In the genomic region with DNA sequence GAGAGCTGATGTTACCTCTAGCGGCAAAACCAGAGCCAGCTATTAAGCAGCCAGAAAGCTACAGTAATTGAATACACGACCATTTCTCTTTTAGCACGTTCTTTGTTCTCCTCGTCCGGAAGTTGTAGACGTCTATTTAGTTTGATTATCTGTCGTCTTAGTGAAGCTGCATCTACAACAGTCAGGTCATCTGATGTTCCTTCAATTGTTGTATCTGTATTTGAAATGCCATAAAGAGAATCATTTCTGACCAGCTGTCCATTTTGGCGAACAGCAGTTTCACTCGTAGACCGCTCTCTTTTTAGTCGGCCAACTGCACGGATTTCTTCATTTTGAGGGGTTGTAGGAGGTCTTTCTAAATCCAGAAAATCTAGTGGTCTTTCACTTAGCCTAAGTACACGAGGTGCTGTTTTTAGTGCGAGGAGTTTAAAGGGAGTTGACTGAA, we compare ENCODE assay signal across 17 cellular contexts. TPM values are rescaled to one million over a fixed set of nuclear protein-coding genes. Genes with fewer than 3 reads are reported as not detected.
A peak's percentile ranks its signal among the peaks of the same experiment; 100 is the strongest.
DNase-seq lines count a peak whose midpoint lies in the region; ATAC-seq, FAIRE-seq and TF ChIP-seq lines count a peak whose summit lies in the region.
"Had no signal": no experiment of that assay in that cellular context is flagged by ENCODE, and none has a peak within 500 bp of the region (broad histone marks: within the 10 kb centered on the region; RNA-seq: fewer than 3 reads in every experiment).

No MANE protein-coding gene starts in this region.

- no peak for TF ChIP-seq POLR2A in H54 (IDR thresholded peaks at IDR 0.05; ENCODE audit: low read depth, low read length)

- H3K27me3 ChIP-seq in skeletal muscle tissue (ENCODE audit: control insufficient read depth in 3 of 3, insufficient read depth in 3 of 3, low read length in 3 of 3): no peaks in the 10 kb centered on the region
- H3K27me3 ChIP-seq: foreskin keratinocyte had no signal

- FAIRE-seq in H54 (lab: Jason Lieb, UNC): no peak
- FAIRE-seq: GM12891 had no signal

- no peaks in the 10 kb centered on the region for H3K36me3 ChIP-seq in skeletal muscle tissue (ENCODE audit: control insufficient read depth in 3 of 3, insufficient read depth in 3 of 3, low read length in 3 of 3)
- H3K36me3 ChIP-seq: prostate gland had no signal

- H3K9ac ChIP-seq in skeletal muscle tissue (ENCODE audit: low read depth in 1 of 3, low read length in 3 of 3): peak overlapping the region; percentile 52 to 81 (median 72)

- no peaks in the 10 kb centered on the region for H3K9me3 ChIP-seq in skeletal muscle tissue (ENCODE audit: control insufficient read depth in 3 of 3, low read length in 3 of 3)
- H3K9me3 ChIP-seq: prostate gland had no signal

- ATAC-seq in GM21528 (IDR thresholded peaks at IDR 0.05; ENCODE audit: low FRiP score, unreplicated experiment) (no peak), sciatic nerve (no peak)
- ATAC-seq: foreskin keratinocyte; naive thymus-derived CD8-positive, alpha-beta T cell had no signal

- peak overlapping the region; percentile 38 for H3K27ac ChIP-seq in skeletal muscle tissue (ENCODE audit: low read depth, low read length)
- H3K27ac ChIP-seq: foreskin keratinocyte, prostate gland had no signal

- DNase-seq in NCI-H146 (lab: John Stamatoyannopoulos, UW) (peak; percentile 24), NCI-H146 treated with DMSO at 0.1 percent for 48 hours (lab: John Stamatoyannopoulos, UW; ENCODE audit: unreplicated experiment) (no peak), NCI-H2081 treated with DMSO at 0.1 percent for 48 hours (lab: John Stamatoyannopoulos, UW) (peak; percentile 28), H54 (ENCODE audit: insufficient read length, low spot score) (no peak), sciatic nerve (ENCODE audit: low spot score) (no peak)
- DNase-seq: activated CD8-positive, alpha-beta memory T cell treated with anti-CD3 and anti-CD28 coated beads for 24 hours; CD4-positive, alpha-beta memory T cell; foreskin keratinocyte; naive thymus-derived CD8-positive, alpha-beta T cell; NCI-H2171 had no signal

- intact Hi-C loops in sciatic nerve (cut with DNase I): no loop called here

- H3K4me3 ChIP-seq in WI38 (ENCODE audit: low read depth, low read length) (peak overlapping the region; percentile 44), skeletal muscle tissue (ENCODE audit: low read length in 3 of 3) (peak overlapping the region; percentile 71 to 78 (median 76))
- H3K4me3 ChIP-seq: lung, prostate gland had no signal

- H3K4me1 ChIP-seq in skeletal muscle tissue (ENCODE audit: control insufficient read depth in 3 of 3, insufficient read depth in 3 of 3, low read length in 3 of 3): no peaks in the 10 kb centered on the region

- TF ChIP-seq CTCF in WI38 (IDR thresholded peaks at IDR 0.05; ENCODE audit: low read depth, low read length): no peak

RNA-seq across cellular contexts. Expression of gene PDE6A, which starts 12.6 kb away (rescaled TPM):
- total RNA-seq in skeletal muscle tissue: not detected
- total RNA-seq in sciatic nerve: not detected
- total RNA-seq: activated T-helper 2 cell treated with anti-CD3 and anti-CD28 coated beads, Interferon-gamma antibody, Interleukin-2, Interleukin-4, amounts not matched to agents 10 μg/mL and 5 μg/mL and 100 μg/mL, durations not matched to agents 14 hours and 24 hours and 36 hours; CD4-positive, alpha-beta memory T cell; foreskin keratinocyte; naive thymus-derived CD8-positive, alpha-beta T cell had no signal

RNA-seq across cellular contexts. Expression of gene SLC26A2, which starts 28.5 kb away (rescaled TPM):
- total RNA-seq in skeletal muscle tissue (14.6 TPM), sciatic nerve (15.8 TPM)

Comparison
In these comparisons a context has a peak if more than half of its experiments do, and no peak if none do; other contexts are left out.
1. DNase-seq: peak in NCI-H146 (single experiment) and NCI-H2081 treated with DMSO at 0.1 percent for 48 hours (single experiment); none in NCI-H146 treated with DMSO at 0.1 percent for 48 hours (single experiment), H54 (single experiment) and sciatic nerve (single experiment).